Comparison of ENCODE assay signal across 24 cellular contexts in genomic region chr9:115300116-115300515, GRCh38.
"Had no signal": no experiment of that assay in that cellular context is flagged by ENCODE, and none has a peak within 500 bp of the region (broad histone marks: within the 10 kb centered on the region; RNA-seq: fewer than 3 reads in every experiment).

No MANE protein-coding gene starts in this region.

- H3K4me1 ChIP-seq: pancreas, prostate gland, sigmoid colon, spleen, upper lobe of right lung had no signal

- H3K36me3 ChIP-seq: pancreas, prostate gland, sigmoid colon, spleen, suprapubic skin, thoracic aorta, tibial artery, upper lobe of right lung had no signal

- H3K4me3 ChIP-seq: lung, pancreas, prostate gland, sigmoid colon, spleen, suprapubic skin, thoracic aorta, tibial artery, upper lobe of right lung had no signal

- H3K9me3 ChIP-seq: pancreas, prostate gland, sigmoid colon, spleen, suprapubic skin, thoracic aorta, tibial artery, upper lobe of right lung had no signal

- H3K27ac ChIP-seq: pancreas, prostate gland, sigmoid colon, spleen, suprapubic skin, thoracic aorta, tibial artery, upper lobe of right lung had no signal

- ATAC-seq: left cardiac atrium; left lobe of liver; naive thymus-derived CD8-positive, alpha-beta T cell; pancreas; right cardiac atrium; stimulated activated effector memory CD8-positive, alpha-beta T cell treated with anti-CD3 and anti-CD28 coated beads, Interleukin-12 subunit alpha, Interleukin-12 subunit beta, amount 100 ng/mL, for 72 hours; upper lobe of right lung had no signal

- FAIRE-seq: pancreas, small intestine, urothelium cell line had no signal

- DNase-seq: hippocampal formation; kidney glomerular epithelial cell; left cardiac atrium; naive thymus-derived CD8-positive, alpha-beta T cell; nucleus accumbens; pancreas; posterior cingulate gyrus; retina; right cardiac atrium; sigmoid colon; small intestine; spleen; stimulated activated CD4-positive, alpha-beta T cell treated with anti-CD3 and anti-CD28 coated beads, Interleukin-4, amount 100 ng/mL, for 24 hours; stimulated activated naive CD4-positive, alpha-beta T cell; tibial artery; trophoblast cell; upper lobe of right lung had no signal

- H3K27me3 ChIP-seq: pancreas, sigmoid colon, spleen, suprapubic skin, tibial artery, upper lobe of right lung had no signal
